Comparison of ENCODE assay signal across 1 cellular context in genomic region chr10:124156524-124157225, GRCh38.
TF ChIP-seq lines count a peak whose summit lies in the region.

No MANE protein-coding gene starts in this region.

TF ChIP-seq in H1, 55 proteins besides CTCF, POLR2A, EP300 and RAD21:
- TF ChIP-seq CHD7 (IDR thresholded peaks at IDR 0.05; ENCODE audit: insufficient replicate concordance, low read length) = no peak
- no peak for TF ChIP-seq SIRT6 (IDR thresholded peaks at IDR 0.05; ENCODE audit: low read length)
- TF ChIP-seq SAP30 (IDR thresholded peaks at IDR 0.05; ENCODE audit: insufficient read depth, insufficient replicate concordance, low read length) = no peak
- no peak for TF ChIP-seq CBX8 (IDR thresholded peaks at IDR 0.05; ENCODE audit: borderline replicate concordance, low read depth, low read length)
- no peak for TF ChIP-seq RXRA (IDR thresholded peaks at IDR 0.05; ENCODE audit: insufficient read depth, low read depth, low read length)
- TF ChIP-seq ATF2 (IDR thresholded peaks at IDR 0.05; ENCODE audit: low read length) = no peak
- TF ChIP-seq BRCA1 (IDR thresholded peaks at IDR 0.05; ENCODE audit: low read depth, low read length) = no peak
- no peak for TF ChIP-seq TAF7 (optimal IDR thresholded peaks at IDR 0.05; ENCODE audit: borderline replicate concordance, low read depth, low read length)
- TF ChIP-seq ATF3 (IDR thresholded peaks at IDR 0.05; ENCODE audit: insufficient read depth, low read depth, low read length) = no peak
- TF ChIP-seq TCF12 (IDR thresholded peaks at IDR 0.05; ENCODE audit: low read depth, low read length) = no peak
- no peak for TF ChIP-seq HDAC6 (IDR thresholded peaks at IDR 0.05; ENCODE audit: low read depth, low read length)
- TF ChIP-seq CREB1 (IDR thresholded peaks at IDR 0.05) = no peak
- no peak for TF ChIP-seq RFX5 (IDR thresholded peaks at IDR 0.05; ENCODE audit: borderline replicate concordance, low read depth, low read length)
- no peak for TF ChIP-seq EZH2 (IDR thresholded peaks at IDR 0.05; ENCODE audit: low read depth, low read length, severe bottlenecking)
